ENCODE assay signal across 1 cellular context in genomic region chr15:57476533-57476975, GRCh38.
TF ChIP-seq lines count a peak whose summit lies in the region.

No MANE protein-coding gene starts in this region.

TF ChIP-seq in IMR-90, 13 proteins besides CTCF, POLR2A, EP300 and RAD21 (continued from another document):
- no peak; the same call in 1 of the 2 replicates for TF ChIP-seq USF2 (IDR thresholded peaks at IDR 0.05; ENCODE audit: low read depth, low read length)
- TF ChIP-seq BHLHE40 (IDR thresholded peaks at IDR 0.05; ENCODE audit: low read depth, low read length), result peak; percentile 32; the same call in 1 of the 2 replicates
- TF ChIP-seq RCOR1 (IDR thresholded peaks at IDR 0.05; ENCODE audit: insufficient replicate concordance, low read length), result no peak
